ENCODE assay signal across 12 cellular contexts in the genomic region with DNA sequence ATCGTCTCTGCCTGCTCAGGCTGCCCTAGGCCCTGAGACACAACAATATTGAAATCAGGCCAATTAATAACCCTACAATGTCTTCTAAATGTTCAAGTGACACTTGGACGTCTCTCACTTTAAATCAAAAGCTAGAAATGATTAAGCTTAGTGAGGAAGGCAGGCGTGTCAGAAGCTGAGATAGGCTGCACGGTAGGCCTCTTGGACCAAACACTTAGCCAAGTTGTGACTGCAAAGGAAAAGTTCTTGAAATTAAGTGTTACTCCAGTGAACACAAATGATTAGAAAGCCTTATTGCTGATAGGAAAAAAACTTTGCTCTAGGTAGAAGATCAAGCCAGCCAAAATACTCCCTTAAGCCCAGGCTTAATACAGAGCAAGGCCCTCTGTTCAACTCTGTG. TPM values are rescaled to one million over a fixed set of nuclear protein-coding genes. Genes with fewer than 3 reads are reported as not detected.
DNase-seq lines count a peak whose midpoint lies in the region; ATAC-seq and TF ChIP-seq lines count a peak whose summit lies in the region.
"Had no signal": no experiment of that assay in that cellular context is flagged by ENCODE, and none has a peak within 500 bp of the region (broad histone marks: within the 10 kb centered on the region; RNA-seq: fewer than 3 reads in every experiment).

No MANE protein-coding gene starts in this region.

- H3K4me1 Mint-ChIP-seq in activated naive CD8-positive, alpha-beta T cell (ENCODE audit: low read depth) = peaks cover 50% of the 10 kb centered on the region
- H3K4me1 Mint-ChIP-seq in memory B cell (peaks cover 44% of the 10 kb centered on the region), type B pancreatic cell (ENCODE audit: unreplicated experiment) (peaks cover 28% of the 10 kb centered on the region)

- H3K9me3 ChIP-seq in heart right ventricle = no peaks in the 10 kb centered on the region

- H3K27ac ChIP-seq in heart right ventricle = peak overlapping the region in 6 of 10 donors; percentile 14 to 88 (median 66)
- H3K27ac ChIP-seq in caudate nucleus (ENCODE audit: low read depth, low read length) = no peak overlapping the region
- H3K27ac ChIP-seq: foreskin keratinocyte had no signal

- 40 to 43% methylated on average over 4 of the region's 4 CpGs for WGBS in heart right ventricle, 2 donors

- H3K9me3 Mint-ChIP-seq in activated naive CD8-positive, alpha-beta T cell (ENCODE audit: low read depth) = no peaks in the 10 kb centered on the region
- no peaks in the 10 kb centered on the region for H3K9me3 Mint-ChIP-seq in memory B cell
- H3K9me3 Mint-ChIP-seq in type B pancreatic cell = no peaks in the 10 kb centered on the region

- DNase-seq in heart right ventricle (no peak), cardiac septum (ENCODE audit: low spot score) (no peak), memory B cell (ENCODE audit: low spot score in 2 of 2) (no peak), type B pancreatic cell (ENCODE audit: extremely low spot score, unreplicated experiment) (no peak), NCI-H446 (lab: John Stamatoyannopoulos, UW) (no peak), caudate nucleus (lab: John Stamatoyannopoulos, UW) (no peak)
- no peak for DNase-seq in stimulated activated CD4-positive, alpha-beta T cell treated with anti-CD3 and anti-CD28 coated beads, Interleukin-1b, Interleukin-23, amount 100 ng/mL, for 48 hours
- DNase-seq: amygdala, foreskin keratinocyte, HCEC 1CT, occipital lobe had no signal

- peaks cover 2% of the 10 kb centered on the region for H3K36me3 Mint-ChIP-seq in activated naive CD8-positive, alpha-beta T cell
- H3K36me3 Mint-ChIP-seq in memory B cell = peaks cover 9% of the 10 kb centered on the region
- H3K36me3 Mint-ChIP-seq in type B pancreatic cell = peaks cover 6% of the 10 kb centered on the region

- H3K27me3 ChIP-seq in heart right ventricle = no peaks in the 10 kb centered on the region
- H3K27me3 ChIP-seq: foreskin keratinocyte had no signal

- no peaks in the 10 kb centered on the region for H3K27me3 Mint-ChIP-seq in activated naive CD8-positive, alpha-beta T cell
- H3K27me3 Mint-ChIP-seq in memory B cell (no peaks in the 10 kb centered on the region), type B pancreatic cell (no peaks in the 10 kb centered on the region)

- peak overlapping the region; percentile 65 for H3K27ac Mint-ChIP-seq in activated naive CD8-positive, alpha-beta T cell
- H3K27ac Mint-ChIP-seq in memory B cell (peak overlapping the region; percentile 92), type B pancreatic cell (peak overlapping the region; percentile 93)

- no peak for ATAC-seq in heart right ventricle
- no peak for ATAC-seq in memory B cell (ENCODE audit: low read depth)
- ATAC-seq: foreskin keratinocyte had no signal

- intact Hi-C loops in heart right ventricle (cut with DNase I) = no loop called here
- intact Hi-C loops in cardiac septum (cut with DNase I) = loop anchor here (5.0 kb wide), 1 partner anchor 51 kb away; no protein-coding TSS in a partner anchor

- TF ChIP-seq CTCF in heart right ventricle (IDR thresholded peaks at IDR 0.05) (no peak), type B pancreatic cell (conservative IDR thresholded peaks at IDR 0.05) (no peak)

- H3K4me3 Mint-ChIP-seq in activated naive CD8-positive, alpha-beta T cell = peak overlapping the region; percentile 97
- peak overlapping the region; percentile 87 for H3K4me3 Mint-ChIP-seq in memory B cell
- H3K4me3 Mint-ChIP-seq in type B pancreatic cell = peak overlapping the region; percentile 95

- H3K4me3 ChIP-seq in heart right ventricle = peak overlapping the region in 4 of 10 donors; percentile 5 to 85 (median 46)

- no peaks in the 10 kb centered on the region for H3K36me3 ChIP-seq in heart right ventricle

- peaks cover 0 to 38% (median 32%) of the 10 kb centered on the region in 9 donors for H3K4me1 ChIP-seq in heart right ventricle

RNA-seq across cellular contexts. Expression of gene HPS3, which starts 2.2 kb away (rescaled TPM):
- total RNA-seq in heart right ventricle (10 to 100 TPM in 1 of 10 donors, 1 to 10 TPM in 9; 3.9 to 12.8 (median 5.0) TPM), cardiac septum (6.2 TPM), type B pancreatic cell (ENCODE audit: low replicate concordance) (18.2 and 24.8 TPM in 2 replicates)
- 1 to 10 TPM; 3.7 to 4.4 TPM for polyA plus RNA-seq in heart right ventricle

RNA-seq across cellular contexts. Expression of gene HLTF, which starts 45.3 kb away (rescaled TPM):
- total RNA-seq in heart right ventricle (10 to 100 TPM; 19.1 to 38.6 (median 30.6) TPM), cardiac septum (23.9 TPM), type B pancreatic cell (ENCODE audit: low replicate concordance) (29.7 and 49.9 TPM in 2 replicates)
- polyA plus RNA-seq in heart right ventricle = 1 to 10 TPM; 4.5 to 4.6 TPM
